Comparison of ENCODE assay signal across 8 cellular contexts in the genomic region with DNA sequence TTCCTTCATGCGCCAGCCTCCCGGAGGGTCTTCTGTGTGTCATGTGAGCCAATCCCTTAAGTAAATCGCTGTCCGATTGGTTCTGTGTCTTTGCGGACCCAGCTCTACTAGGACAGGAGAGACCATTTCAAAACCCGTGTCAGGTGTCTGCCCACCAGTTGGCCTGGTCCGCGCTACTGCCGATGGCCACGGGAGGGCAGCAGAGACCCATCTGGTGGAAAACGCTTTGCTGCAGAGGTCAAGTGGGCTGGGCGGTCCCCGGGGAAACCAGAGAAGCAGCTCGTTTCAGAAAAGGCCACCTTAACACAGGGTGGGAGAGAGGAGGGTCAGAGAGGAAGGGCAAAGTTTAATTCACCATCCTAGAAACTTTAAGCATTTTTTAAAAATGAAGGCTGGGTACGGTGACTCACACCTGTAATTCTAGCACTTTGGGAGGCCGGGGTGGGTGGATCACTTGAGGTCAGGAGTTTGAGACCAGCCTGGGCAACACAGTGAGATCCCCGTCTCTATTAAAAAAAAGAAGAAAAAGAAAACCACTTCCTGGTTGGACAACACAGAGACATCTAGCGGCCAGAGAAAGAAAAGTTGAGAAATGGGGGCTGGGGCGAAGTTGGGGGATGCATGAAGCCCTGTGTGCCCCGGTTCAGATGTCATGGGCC. TPM values are rescaled to one million over a fixed set of nuclear protein-coding genes. Genes with fewer than 3 reads are reported as not detected.
DNase-seq lines count a peak whose midpoint lies in the region; ATAC-seq and TF ChIP-seq lines count a peak whose summit lies in the region.

No MANE protein-coding gene starts in this region.

- H3K36me3 ChIP-seq in SJSA1 = no peaks in the 10 kb centered on the region; the same call in 1 of the 2 replicates
- no peaks in the 10 kb centered on the region for H3K36me3 ChIP-seq in subcutaneous abdominal adipose tissue (ENCODE audit: control insufficient read depth in 5 of 5, insufficient read depth in 5 of 5, low read length in 5 of 5)

- ATAC-seq in GM19351 (IDR thresholded peaks at IDR 0.05; ENCODE audit: unreplicated experiment) (peak; percentile 82), foreskin keratinocyte (peak; percentile 70)

- H3K4me1 ChIP-seq in SJSA1 (replicated peaks) (peaks cover 4% of the 10 kb centered on the region), foreskin keratinocyte (no peaks in the 10 kb centered on the region), subcutaneous abdominal adipose tissue (ENCODE audit: control insufficient read depth in 5 of 5, insufficient read depth in 5 of 5, low read length in 5 of 5) (peaks cover 3 to 22% (median 4%) of the 10 kb centered on the region in 5 donors)

- H3K27ac ChIP-seq in SJSA1 (peak overlapping the region; percentile 23), foreskin keratinocyte (no peak overlapping the region), subcutaneous abdominal adipose tissue (ENCODE audit: low read depth, low read length) (peak overlapping the region; percentile 41)

- H3K9ac ChIP-seq in subcutaneous abdominal adipose tissue (ENCODE audit: low read length in 5 of 5) = no peak overlapping the region

- H3K27me3 ChIP-seq in SJSA1 (replicated peaks) (no peaks in the 10 kb centered on the region), foreskin keratinocyte (no peaks in the 10 kb centered on the region), subcutaneous abdominal adipose tissue (ENCODE audit: control insufficient read depth in 5 of 5, insufficient read depth in 4 of 5, low read length in 5 of 5) (no peaks in the 10 kb centered on the region)

- TF ChIP-seq CTCF in AG10803 (conservative IDR thresholded peaks at IDR 0.05; ENCODE audit: low read length) (peak; percentile 98), foreskin keratinocyte (conservative IDR thresholded peaks at IDR 0.05) (peak; percentile 97)

- DNase-seq in AG10803 (ENCODE audit: low read depth) = peak; percentile 71
- DNase-seq in M059J (ENCODE audit: low read depth) = peak; percentile 81
- DNase-seq in SJSA1 (ENCODE audit: low read depth in 1 of 2, low spot score in 2 of 2) = peak; percentile 87 to 90
- DNase-seq in activated gamma-delta T cell (lab: John Stamatoyannopoulos, UW) = peak; percentile 51
- DNase-seq in foreskin keratinocyte = peak; percentile 39 to 47
- peak; percentile 59 for DNase-seq in occipital lobe (lab: John Stamatoyannopoulos, UW)

- H3K4me3 ChIP-seq in AG10803 (ENCODE audit: low read length) (no peak overlapping the region), SJSA1 (no peak overlapping the region), subcutaneous abdominal adipose tissue (ENCODE audit: low read depth in 1 of 5, low read length in 5 of 5) (peak overlapping the region in 3 of 5 donors; percentile 34 to 42 (median 35))

- H3K9me3 ChIP-seq in SJSA1 (replicated peaks) (no peaks in the 10 kb centered on the region), subcutaneous abdominal adipose tissue (ENCODE audit: control insufficient read depth in 5 of 5, low read length in 5 of 5) (no peaks in the 10 kb centered on the region)

RNA-seq across cellular contexts. Expression of a gene that starts 2.8 kb away (rescaled TPM):
- total RNA-seq in M059J (2014; rRNA removed; shearing (Covaris generic)) = not detected in 2 replicates
- 0.05 TPM in 1 of 2 replicates, not detected in the other for total RNA-seq in SJSA1 (2014; rRNA removed; shearing (Covaris generic))
- total RNA-seq in foreskin keratinocyte (not detected in 2 replicates), occipital lobe (not detected)
- not detected in 2 replicates for polyA plus RNA-seq in foreskin keratinocyte

Comparison
In these comparisons a context has a peak if more than half of its experiments do, and no peak if none do; other contexts are left out.
1. H3K4me3 ChIP-seq: peak in subcutaneous abdominal adipose tissue (3 of 5); none in AG10803 (single experiment) and SJSA1 (single experiment).
2. Peak in every context shown above with its lines, with median percentiles within 50 percentile points of each other: DNase-seq.